In genomic region chr12:72368298-72368697, GRCh38 we compare ENCODE assay signal across 11 cellular contexts.
A peak's percentile ranks its signal among the peaks of the same experiment; 100 is the strongest.
DNase-seq lines count a peak whose midpoint lies in the region; ATAC-seq and TF ChIP-seq lines count a peak whose summit lies in the region.
"Had no signal": no experiment of that assay in that cellular context is flagged by ENCODE, and none has a peak within 500 bp of the region (broad histone marks: within the 10 kb centered on the region; RNA-seq: fewer than 3 reads in every experiment).

No MANE protein-coding gene starts in this region.

- in situ Hi-C loops in Caki2 (cut with HindIII; ENCODE audit: low pct_unique_long_range_greater_than_20kb, low sequenced_read_pairs) (no loop called here), GM23248 (cut with MboI) (no loop called here)

- no peaks in the 10 kb centered on the region for H3K27me3 ChIP-seq in GM23248 (replicated peaks; ENCODE audit: insufficient read depth)
- H3K27me3 ChIP-seq in body of pancreas: no peaks in the 10 kb centered on the region

- H3K36me3 ChIP-seq in GM23248 (ENCODE audit: low read depth) (no peaks in the 10 kb centered on the region), body of pancreas (replicated peaks in 1 of 2; ENCODE audit: insufficient read depth in 1 of 2, low read depth in 2 of 2) (no peaks in the 10 kb centered on the region)

- no peaks in the 10 kb centered on the region for H3K9me2 ChIP-seq in GM23248 (ENCODE audit: insufficient read depth)

- no peak overlapping the region for H3K4me2 ChIP-seq in GM23248 (ENCODE audit: unreplicated experiment)

- DNase-seq in Caki2 (ENCODE audit: low read depth) (peak; percentile 18), GM23248 (peak; percentile 4), body of pancreas (no peak), skeletal muscle cell (ENCODE audit: low read depth) (peak; percentile 8), midbrain (lab: John Stamatoyannopoulos, UW) (no peak)
- DNase-seq: C1 segment of cervical spinal cord; CD4-positive, alpha-beta T cell; HCEC 1CT; HFFc6 had no signal

- no peaks in the 10 kb centered on the region for H3K4me1 ChIP-seq in GM23248 (ENCODE audit: insufficient read depth)
- H3K4me1 ChIP-seq in body of pancreas: peaks cover 42% of the 10 kb centered on the region

- 31 to 57% methylated on average over 1 of the region's 1 CpG for WGBS in GM23248 (ENCODE audit: low coverage in 1 of 2, low lambda C conversion rate in 2 of 2, missing lambda C conversion rate in 2 of 2), 2 experiments
- 59 to 67% methylated on average over 1 of the region's 1 CpG for WGBS in body of pancreas, 2 donors

- ATAC-seq in body of pancreas (peak; percentile 28), HG02970 (IDR thresholded peaks at IDR 0.05; ENCODE audit: low FRiP score, unreplicated experiment) (no peak), HG03159 (IDR thresholded peaks at IDR 0.05; ENCODE audit: unreplicated experiment) (no peak)

- no peak overlapping the region for H2AFZ ChIP-seq in GM23248

- TF ChIP-seq CTCF in body of pancreas (IDR thresholded peaks at IDR 0.05): no peak

- H4K20me1 ChIP-seq in GM23248 (ENCODE audit: insufficient read depth): no peaks in the 10 kb centered on the region

- no peaks in the 10 kb centered on the region for H3F3A ChIP-seq in GM23248 (ENCODE audit: insufficient read depth)

- no peak overlapping the region for H3K27ac ChIP-seq in GM23248
- peak overlapping the region in 3 of 4 donors; percentile 67 to 87 (median 78) for H3K27ac ChIP-seq in body of pancreas

- H3K9me3 ChIP-seq in GM23248 (ENCODE audit: low read depth) (no peaks in the 10 kb centered on the region), body of pancreas (no peaks in the 10 kb centered on the region)

- TF ChIP-seq POLR2A in body of pancreas (IDR thresholded peaks at IDR 0.05): no peak

- H3K9ac ChIP-seq in GM23248: no peak overlapping the region

- no peak overlapping the region for H3K4me3 ChIP-seq in GM23248
- no peak overlapping the region for H3K4me3 ChIP-seq in body of pancreas
- no peak overlapping the region for H3K4me3 ChIP-seq in skeletal muscle cell (ENCODE audit: low read depth, low read length)

- intact Hi-C loops in body of pancreas (cut with DNase I): no loop called here

- H3K79me2 ChIP-seq in GM23248 (ENCODE audit: insufficient read depth): no peaks in the 10 kb centered on the region

Comparison
In these comparisons a context has a peak if more than half of its experiments do, and no peak if none do; other contexts are left out.
1. DNase-seq: peak in Caki2 (single experiment), GM23248 (single experiment) and skeletal muscle cell (single experiment); none in body of pancreas (0 of 4) and midbrain (single experiment).